Comparison of ENCODE assay signal across 7 cellular contexts in genomic region chr19:7862413-7862951, GRCh38. TPM values are rescaled to one million over a fixed set of nuclear protein-coding genes. Genes with fewer than 3 reads are reported as not detected.
A peak's percentile ranks its signal among the peaks of the same experiment; 100 is the strongest.
DNase-seq lines count a peak whose midpoint lies in the region; ATAC-seq and TF ChIP-seq lines count a peak whose summit lies in the region.

No MANE protein-coding gene starts in this region.

- H3K4me3 Mint-ChIP-seq in activated CD8-positive, alpha-beta memory T cell treated with anti-CD3 and anti-CD28 coated beads, Interleukin-2, amount 10 ng/mL, durations not matched to agents 7 days and 5 days = no peak overlapping the region
- H3K4me3 Mint-ChIP-seq in endodermal cell = peak overlapping the region; percentile 49
- peak overlapping the region; percentile 78 for H3K4me3 Mint-ChIP-seq in nephron progenitor cell

- no peaks in the 10 kb centered on the region for H3K9me3 Mint-ChIP-seq in activated CD8-positive, alpha-beta memory T cell treated with anti-CD3 and anti-CD28 coated beads, Interleukin-2, amount 10 ng/mL, durations not matched to agents 7 days and 5 days (ENCODE audit: low read depth)
- H3K9me3 Mint-ChIP-seq in endodermal cell = no peaks in the 10 kb centered on the region
- no peaks in the 10 kb centered on the region for H3K9me3 Mint-ChIP-seq in nephron progenitor cell

- no peaks in the 10 kb centered on the region for H3F3A ChIP-seq in MM.1S (ENCODE audit: insufficient read depth, low read length)

- H3K4me2 ChIP-seq in MM.1S (ENCODE audit: low read depth, low read length) = no peak overlapping the region

- H3K27me3 ChIP-seq in MM.1S (replicated peaks; ENCODE audit: insufficient read depth, low read length) (peaks cover 21% of the 10 kb centered on the region), endodermal cell (ENCODE audit: control insufficient read depth, insufficient read depth, low read length, poor library complexity, severe bottlenecking) (peaks cover 74% of the 10 kb centered on the region), testis (no peaks in the 10 kb centered on the region)

- intact Hi-C loops in testis (cut with DNase I; ENCODE audit: low total_unique reads) = no loop called here

- no peaks in the 10 kb centered on the region for H3K9me2 ChIP-seq in MM.1S (replicated peaks; ENCODE audit: insufficient read depth, low read length)

- H3K4me3 ChIP-seq in MM.1S (ENCODE audit: low read length) (no peak overlapping the region), endodermal cell (ENCODE audit: low read length) (peak overlapping the region; percentile 58), testis (peak overlapping the region; percentile 12 to 39)

- TF ChIP-seq POLR2A in testis (IDR thresholded peaks at IDR 0.05) = no peak

- peak; percentile 54 for ATAC-seq in activated CD8-positive, alpha-beta memory T cell treated with anti-CD3 and anti-CD28 coated beads, Interleukin-2, amount 10 ng/mL, durations not matched to agents 7 days and 5 days
- no peak for ATAC-seq in HG02885 (IDR thresholded peaks at IDR 0.05; ENCODE audit: poor library complexity, unreplicated experiment)

- H3K9me3 ChIP-seq in MM.1S (replicated peaks; ENCODE audit: insufficient read depth, low read length) (no peaks in the 10 kb centered on the region), endodermal cell (ENCODE audit: control insufficient read depth, low read length) (no peaks in the 10 kb centered on the region), testis (no peaks in the 10 kb centered on the region)

- H3K79me2 ChIP-seq in MM.1S (ENCODE audit: low read length) = no peaks in the 10 kb centered on the region

- no peak overlapping the region for H3K9ac ChIP-seq in MM.1S (ENCODE audit: low read length)
- H3K9ac ChIP-seq in endodermal cell (ENCODE audit: extremely low read depth, low read length, poor library complexity, severe bottlenecking) = no peak overlapping the region

- CTCF ChIA-PET in activated CD8-positive, alpha-beta memory T cell treated with anti-CD3 and anti-CD28 coated beads, Interleukin-2, amount 10 ng/mL, durations not matched to agents 7 days and 5 days (lab: Charles Lee) = interaction anchor here (0.6 to 2.6 kb wide), 7 partner anchors 10 to 294 kb away, joined by 3 to 15 read pairs (median 4); partner anchors contain the start of genes SNAPC2 and TIMM44

- H3K36me3 ChIP-seq in MM.1S (replicated peaks; ENCODE audit: insufficient read depth, low read length) = no peaks in the 10 kb centered on the region
- H3K36me3 ChIP-seq in endodermal cell (ENCODE audit: control insufficient read depth, insufficient read depth, low read length) = no peaks in the 10 kb centered on the region
- H3K36me3 ChIP-seq in testis (ENCODE audit: low read depth, missing control alignments) = no peaks in the 10 kb centered on the region

- no peaks in the 10 kb centered on the region for H3K36me3 Mint-ChIP-seq in activated CD8-positive, alpha-beta memory T cell treated with anti-CD3 and anti-CD28 coated beads, Interleukin-2, amount 10 ng/mL, durations not matched to agents 7 days and 5 days
- H3K36me3 Mint-ChIP-seq in endodermal cell (ENCODE audit: low read depth) = no peaks in the 10 kb centered on the region
- no peaks in the 10 kb centered on the region for H3K36me3 Mint-ChIP-seq in nephron progenitor cell (ENCODE audit: low read depth)

- peak; percentile 42 for DNase-seq in MM.1S
- DNase-seq in activated CD8-positive, alpha-beta memory T cell treated with anti-CD3 and anti-CD28 coated beads, Interleukin-2, amount 10 ng/mL, durations not matched to agents 7 days and 5 days = peak; percentile 78
- DNase-seq in endodermal cell = peak; percentile 99
- peak; percentile 99 for DNase-seq in nephron progenitor cell
- DNase-seq in testis = peak; percentile 58
- no peak for DNase-seq in NCI-H345 treated with DMSO at 0.1 percent for 48 hours (lab: John Stamatoyannopoulos, UW; ENCODE audit: unreplicated experiment)

- H3K4me1 ChIP-seq in MM.1S (ENCODE audit: low read length) (peaks cover 10% of the 10 kb centered on the region), endodermal cell (ENCODE audit: control insufficient read depth, insufficient read depth, low read length) (peaks cover 4% of the 10 kb centered on the region), testis (no peaks in the 10 kb centered on the region)

- H4K20me1 ChIP-seq in MM.1S (ENCODE audit: insufficient read depth, low read length) = no peaks in the 10 kb centered on the region

- peaks cover 10% of the 10 kb centered on the region for H3K4me1 Mint-ChIP-seq in activated CD8-positive, alpha-beta memory T cell treated with anti-CD3 and anti-CD28 coated beads, Interleukin-2, amount 10 ng/mL, durations not matched to agents 7 days and 5 days
- no peaks in the 10 kb centered on the region for H3K4me1 Mint-ChIP-seq in endodermal cell
- peaks cover 16% of the 10 kb centered on the region for H3K4me1 Mint-ChIP-seq in nephron progenitor cell

- no peak overlapping the region for H3K27ac Mint-ChIP-seq in activated CD8-positive, alpha-beta memory T cell treated with anti-CD3 and anti-CD28 coated beads, Interleukin-2, amount 10 ng/mL, durations not matched to agents 7 days and 5 days
- H3K27ac Mint-ChIP-seq in endodermal cell (no peak overlapping the region), nephron progenitor cell (no peak overlapping the region)

- TF ChIP-seq CTCF in MM.1S (IDR thresholded peaks at IDR 0.05; ENCODE audit: low read length) = no peak
- no peak for TF ChIP-seq CTCF in endodermal cell (conservative IDR thresholded peaks at IDR 0.05)
- TF ChIP-seq CTCF in nephron progenitor cell (IDR thresholded peaks at IDR 0.05) = no peak
- no peak for TF ChIP-seq CTCF in testis (IDR thresholded peaks at IDR 0.05)

- H3K27me3 Mint-ChIP-seq in activated CD8-positive, alpha-beta memory T cell treated with anti-CD3 and anti-CD28 coated beads, Interleukin-2, amount 10 ng/mL, durations not matched to agents 7 days and 5 days = peaks cover 48% of the 10 kb centered on the region
- H3K27me3 Mint-ChIP-seq in endodermal cell (ENCODE audit: insufficient read depth) = peaks cover 81% of the 10 kb centered on the region
- peaks cover 89% of the 10 kb centered on the region for H3K27me3 Mint-ChIP-seq in nephron progenitor cell (ENCODE audit: low read depth, poor library complexity)

- H2AFZ ChIP-seq in MM.1S (ENCODE audit: low read length) = no peak overlapping the region

- no peak overlapping the region for H3K27ac ChIP-seq in MM.1S (ENCODE audit: low read length)
- no peak overlapping the region for H3K27ac ChIP-seq in endodermal cell (ENCODE audit: low read depth, low read length)
- no peak overlapping the region for H3K27ac ChIP-seq in testis

- 1% methylated on average over 53 of the region's 67 CpGs; no CpG with 5 or more reads in 1 of the 2 experiments for WGBS in endodermal cell (ENCODE audit: insufficient coverage in 1 of 2, insufficient read length in 1 of 2), 2 experiments
- 43% methylated on average over 20 of the region's 67 CpGs; no CpG with 5 or more reads in 1 of the 2 donors for WGBS in testis, 2 donors

RNA-seq across cellular contexts. Expression of gene PRR36, which starts 11.7 kb away (rescaled TPM):
- total RNA-seq in activated CD8-positive, alpha-beta memory T cell treated with anti-CD3 and anti-CD28 coated beads, Interleukin-2, amount 10 ng/mL, durations not matched to agents 7 days and 5 days = under 1 TPM in 1 of 2 experiments, not detected in 1; 0.06 TPM
- total RNA-seq in endodermal cell = 10 to 100 TPM in 1 of 2 donors, 1 to 10 TPM in 1; 9.5 to 20.2 TPM
- polyA plus RNA-seq in endodermal cell (2013, experiment 1 of 2) = 32.1 TPM
- polyA plus RNA-seq in endodermal cell (2013, experiment 2 of 2) = 29.5 TPM
- 1 to 10 TPM; 2.9 to 3.3 TPM for total RNA-seq in testis
- polyA plus RNA-seq in testis (ENCODE audit: insufficient read depth, low read depth, low replicate concordance) = 0.50 TPM

RNA-seq across cellular contexts. Expression of gene LRRC8E, which starts 25.8 kb away (rescaled TPM):
- not detected for total RNA-seq in activated CD8-positive, alpha-beta memory T cell treated with anti-CD3 and anti-CD28 coated beads, Interleukin-2, amount 10 ng/mL, durations not matched to agents 7 days and 5 days
- total RNA-seq in endodermal cell (1 to 10 TPM; 2.8 to 3.4 TPM), testis (1 to 10 TPM in 1 of 2 donors, under 1 TPM in 1; 0.79 to 1.4 TPM)
- polyA plus RNA-seq in endodermal cell (2013, experiment 1 of 2) = 0.68 TPM
- polyA plus RNA-seq in endodermal cell (2013, experiment 2 of 2) = 1.2 TPM
- 0.92 TPM for polyA plus RNA-seq in testis (ENCODE audit: insufficient read depth, low read depth, low replicate concordance)

RNA-seq across cellular contexts. Expression of gene EVI5L, which starts 32.5 kb away (rescaled TPM):
- total RNA-seq in activated CD8-positive, alpha-beta memory T cell treated with anti-CD3 and anti-CD28 coated beads, Interleukin-2, amount 10 ng/mL, durations not matched to agents 7 days and 5 days = 1 to 10 TPM; 6.0 to 6.1 TPM
- total RNA-seq in endodermal cell (1 to 10 TPM; 6.4 to 9.2 TPM), testis (10 to 100 TPM; 45.8 to 68.9 TPM)
- polyA plus RNA-seq in endodermal cell (2013, experiment 1 of 2) = 14.6 TPM
- polyA plus RNA-seq in endodermal cell (2013, experiment 2 of 2) = 12.3 TPM
- 69.3 TPM for polyA plus RNA-seq in testis (ENCODE audit: insufficient read depth, low read depth, low replicate concordance)

RNA-seq across cellular contexts. Expression of gene MAP2K7, which starts 41.2 kb away (rescaled TPM):
- total RNA-seq in activated CD8-positive, alpha-beta memory T cell treated with anti-CD3 and anti-CD28 coated beads, Interleukin-2, amount 10 ng/mL, durations not matched to agents 7 days and 5 days = 10 to 100 TPM; 38.0 to 41.6 TPM
- 10 to 100 TPM; 33.4 to 40.0 TPM for total RNA-seq in endodermal cell
- 34.8 TPM for polyA plus RNA-seq in endodermal cell (2013, experiment 1 of 2)
- polyA plus RNA-seq in endodermal cell (2013, experiment 2 of 2) = 32.3 TPM
- 10 to 100 TPM; 30.6 to 44.0 TPM for total RNA-seq in testis
- 34.8 TPM for polyA plus RNA-seq in testis (ENCODE audit: insufficient read depth, low read depth, low replicate concordance)

RNA-seq across cellular contexts. Expression of gene TGFBR3L, which starts 52.1 kb away (rescaled TPM):
- total RNA-seq in activated CD8-positive, alpha-beta memory T cell treated with anti-CD3 and anti-CD28 coated beads, Interleukin-2, amount 10 ng/mL, durations not matched to agents 7 days and 5 days = 1 to 10 TPM; 7.7 to 9.1 TPM
- total RNA-seq in endodermal cell (1 to 10 TPM in 1 of 2 donors, under 1 TPM in 1; 0.84 to 2.2 TPM), testis (1 to 10 TPM in 1 of 2 donors, not detected in 1; 2.2 TPM)
- 1.3 TPM for polyA plus RNA-seq in endodermal cell (2013, experiment 1 of 2)
- polyA plus RNA-seq in endodermal cell (2013, experiment 2 of 2) = 0.58 TPM
- 1.2 TPM for polyA plus RNA-seq in testis (ENCODE audit: insufficient read depth, low read depth, low replicate concordance)

Comparison
In these comparisons a context has a peak if more than half of its experiments do, and no peak if none do; other contexts are left out.
1. RNA of gene EVI5L, which starts 32.5 kb away (total RNA-seq): 45.8 to 68.9 TPM in testis; 6.4 to 9.2 TPM in endodermal cell and 6.0 to 6.1 TPM in activated CD8-positive, alpha-beta memory T cell treated with anti-CD3 and anti-CD28 coated beads, Interleukin-2, amount 10 ng/mL, durations not matched to agents 7 days and 5 days; every median in the first group is over 4 times any median in the second.